Comparison of ENCODE assay signal across 18 cellular contexts in genomic region chr22:25711491-25711890, GRCh38. TPM values are rescaled to one million over a fixed set of nuclear protein-coding genes. Genes with fewer than 3 reads are reported as not detected.
DNase-seq lines count a peak whose midpoint lies in the region; ATAC-seq lines count a peak whose summit lies in the region.
"Had no signal": no experiment of that assay in that cellular context is flagged by ENCODE, and none has a peak within 500 bp of the region (broad histone marks: within the 10 kb centered on the region; RNA-seq: fewer than 3 reads in every experiment).

No MANE protein-coding gene starts in this region.

- H3K9me3 Mint-ChIP-seq in T-helper 2 cell treated with Interferon-gamma antibody and Interleukin-4, amounts not matched to agents 5 μg/mL and 100 μg/mL, for 36 hours: no peaks in the 10 kb centered on the region
- H3K9me3 Mint-ChIP-seq in activated naive CD4-positive, alpha-beta T cell treated with anti-CD3 and anti-CD28 coated beads for 36 hours: no peaks in the 10 kb centered on the region
- no peaks in the 10 kb centered on the region for H3K9me3 Mint-ChIP-seq in activated naive CD4-positive, alpha-beta T cell treated with anti-CD3 and anti-CD28 coated beads, Interleukin-2, amount 10 ng/mL, durations not matched to agents 7 days and 5 days
- no peaks in the 10 kb centered on the region for H3K9me3 Mint-ChIP-seq in activated T-helper 1 cell treated with anti-CD3 and anti-CD28 coated beads, Interleukin-12 subunit alpha, Interleukin-12 subunit beta, Interleukin-2, Interleukin-4 antibody, amounts not matched to agents 30 ng/mL and 10 ng/mL and 1 ng/mL, durations not matched to agents 14 hours and 24 hours and 36 hours
- no peaks in the 10 kb centered on the region for H3K9me3 Mint-ChIP-seq in stimulated activated naive B cell treated with anti-CD40 and anti-IgM and Interleukin-4, amounts not matched to agents 10 μg/mL and 1 μg/mL and 100 μg/mL, for 72 hours
- H3K9me3 Mint-ChIP-seq: CD14-positive monocyte; CD8-positive, alpha-beta T cell; GM23338 had no signal

- H3K4me1 Mint-ChIP-seq in T-helper 2 cell treated with Interferon-gamma antibody and Interleukin-4, amounts not matched to agents 5 μg/mL and 100 μg/mL, for 36 hours (ENCODE audit: low read depth): peaks cover 41% of the 10 kb centered on the region
- peaks cover 16% of the 10 kb centered on the region for H3K4me1 Mint-ChIP-seq in activated naive CD4-positive, alpha-beta T cell treated with anti-CD3 and anti-CD28 coated beads for 36 hours (ENCODE audit: low read depth)
- H3K4me1 Mint-ChIP-seq in activated naive CD4-positive, alpha-beta T cell treated with anti-CD3 and anti-CD28 coated beads, Interleukin-2, amount 10 ng/mL, durations not matched to agents 7 days and 5 days: peaks cover 57% of the 10 kb centered on the region
- H3K4me1 Mint-ChIP-seq in activated T-helper 1 cell treated with anti-CD3 and anti-CD28 coated beads, Interleukin-12 subunit alpha, Interleukin-12 subunit beta, Interleukin-2, Interleukin-4 antibody, amounts not matched to agents 30 ng/mL and 10 ng/mL and 1 ng/mL, durations not matched to agents 14 hours and 24 hours and 36 hours (ENCODE audit: low read depth): peaks cover 59% of the 10 kb centered on the region
- H3K4me1 Mint-ChIP-seq in stimulated activated naive B cell treated with anti-CD40 and anti-IgM and Interleukin-4, amounts not matched to agents 10 μg/mL and 1 μg/mL and 100 μg/mL, for 72 hours: peaks cover 0 to 3% of the 10 kb centered on the region in 2 donors
- H3K4me1 Mint-ChIP-seq: CD14-positive monocyte had no signal

- intact Hi-C loops in activated naive CD4-positive, alpha-beta T cell treated with anti-CD3 and anti-CD28 coated beads for 36 hours (cut with micrococcal nuclease): no loop called here
- intact Hi-C loops in activated T-helper 1 cell treated with anti-CD3 and anti-CD28 coated beads, Interleukin-12 subunit alpha, Interleukin-12 subunit beta, Interleukin-2, Interleukin-4 antibody, amounts not matched to agents 30 ng/mL and 10 ng/mL and 1 ng/mL, durations not matched to agents 14 hours and 24 hours and 36 hours (cut with micrococcal nuclease): no loop called here

- H3K27ac Mint-ChIP-seq in T-helper 2 cell treated with Interferon-gamma antibody and Interleukin-4, amounts not matched to agents 5 μg/mL and 100 μg/mL, for 36 hours: peak overlapping the region; percentile 71
- H3K27ac Mint-ChIP-seq in activated naive CD4-positive, alpha-beta T cell treated with anti-CD3 and anti-CD28 coated beads for 36 hours: peak overlapping the region; percentile 35
- no peak overlapping the region for H3K27ac Mint-ChIP-seq in activated naive CD4-positive, alpha-beta T cell treated with anti-CD3 and anti-CD28 coated beads, Interleukin-2, amount 10 ng/mL, durations not matched to agents 7 days and 5 days
- peak overlapping the region; percentile 70 for H3K27ac Mint-ChIP-seq in activated T-helper 1 cell treated with anti-CD3 and anti-CD28 coated beads, Interleukin-12 subunit alpha, Interleukin-12 subunit beta, Interleukin-2, Interleukin-4 antibody, amounts not matched to agents 30 ng/mL and 10 ng/mL and 1 ng/mL, durations not matched to agents 14 hours and 24 hours and 36 hours
- peak overlapping the region; percentile 81 for H3K27ac Mint-ChIP-seq in stimulated activated naive B cell treated with anti-CD40 and anti-IgM and Interleukin-4, amounts not matched to agents 10 μg/mL and 1 μg/mL and 100 μg/mL, for 72 hours
- H3K27ac Mint-ChIP-seq: CD14-positive monocyte; CD8-positive, alpha-beta T cell; GM23338 had no signal

- DNase-seq in T-helper 2 cell treated with Interferon-gamma antibody and Interleukin-4, amounts not matched to agents 5 μg/mL and 100 μg/mL, for 36 hours (ENCODE audit: low spot score): no peak
- DNase-seq in T-helper 2 cell: no peak
- DNase-seq in activated naive CD4-positive, alpha-beta T cell treated with anti-CD3 and anti-CD28 coated beads for 36 hours: no peak
- DNase-seq in activated naive CD4-positive, alpha-beta T cell treated with anti-CD3 and anti-CD28 coated beads, Interleukin-2, amount 10 ng/mL, durations not matched to agents 7 days and 5 days: no peak
- no peak for DNase-seq in activated T-helper 1 cell treated with anti-CD3 and anti-CD28 coated beads, Interleukin-12 subunit alpha, Interleukin-12 subunit beta, Interleukin-2, Interleukin-4 antibody, amounts not matched to agents 30 ng/mL and 10 ng/mL and 1 ng/mL, durations not matched to agents 14 hours and 24 hours and 36 hours (ENCODE audit: low spot score)
- no peak for DNase-seq in stimulated activated naive B cell treated with anti-CD40 and anti-IgM and Interleukin-4, amounts not matched to agents 10 μg/mL and 1 μg/mL and 100 μg/mL, for 72 hours
- no peak for DNase-seq in GM19238 (ENCODE audit: insufficient read length, low spot score)
- DNase-seq in activated gamma-delta T cell (lab: John Stamatoyannopoulos, UW): no peak
- DNase-seq: CD8-positive, alpha-beta T cell; COR-L47; DMS153; DMS79 treated with DMSO at 0.1 percent for 48 hours; EL; H7 had no signal

- CTCF ChIA-PET in activated naive CD4-positive, alpha-beta T cell treated with anti-CD3 and anti-CD28 coated beads for 36 hours (lab: Charles Lee): interaction anchor here (2.0 kb wide), 1 partner anchor 61 kb away, joined by 6 read pairs; no protein-coding TSS in a partner anchor
- CTCF ChIA-PET in activated naive CD4-positive, alpha-beta T cell treated with anti-CD3 and anti-CD28 coated beads, Interleukin-2, amount 10 ng/mL, durations not matched to agents 7 days and 5 days (lab: Charles Lee): interaction anchor here (1.3 to 1.8 kb wide), 2 partner anchors 18 to 36 kb away, joined by 3 to 6 read pairs; no protein-coding TSS in a partner anchor

- peaks cover 70% of the 10 kb centered on the region for H3K36me3 Mint-ChIP-seq in T-helper 2 cell treated with Interferon-gamma antibody and Interleukin-4, amounts not matched to agents 5 μg/mL and 100 μg/mL, for 36 hours (ENCODE audit: low read depth)
- peaks cover 2% of the 10 kb centered on the region for H3K36me3 Mint-ChIP-seq in activated naive CD4-positive, alpha-beta T cell treated with anti-CD3 and anti-CD28 coated beads for 36 hours (ENCODE audit: low read depth)
- H3K36me3 Mint-ChIP-seq in activated naive CD4-positive, alpha-beta T cell treated with anti-CD3 and anti-CD28 coated beads, Interleukin-2, amount 10 ng/mL, durations not matched to agents 7 days and 5 days: peaks cover 68% of the 10 kb centered on the region
- H3K36me3 Mint-ChIP-seq in activated T-helper 1 cell treated with anti-CD3 and anti-CD28 coated beads, Interleukin-12 subunit alpha, Interleukin-12 subunit beta, Interleukin-2, Interleukin-4 antibody, amounts not matched to agents 30 ng/mL and 10 ng/mL and 1 ng/mL, durations not matched to agents 14 hours and 24 hours and 36 hours (ENCODE audit: low read depth): peaks cover 58% of the 10 kb centered on the region
- peaks cover 33 to 43% of the 10 kb centered on the region in 2 donors for H3K36me3 Mint-ChIP-seq in stimulated activated naive B cell treated with anti-CD40 and anti-IgM and Interleukin-4, amounts not matched to agents 10 μg/mL and 1 μg/mL and 100 μg/mL, for 72 hours

- no peak for ATAC-seq in stimulated activated naive B cell treated with anti-CD40 and anti-IgM and Interleukin-4, amounts not matched to agents 10 μg/mL and 1 μg/mL and 100 μg/mL, for 72 hours (replicated peaks)
- ATAC-seq: CD8-positive, alpha-beta T cell; GM23338 had no signal

- H3K4me3 Mint-ChIP-seq in T-helper 2 cell treated with Interferon-gamma antibody and Interleukin-4, amounts not matched to agents 5 μg/mL and 100 μg/mL, for 36 hours: no peak overlapping the region
- H3K4me3 Mint-ChIP-seq in activated naive CD4-positive, alpha-beta T cell treated with anti-CD3 and anti-CD28 coated beads for 36 hours: no peak overlapping the region
- H3K4me3 Mint-ChIP-seq in activated naive CD4-positive, alpha-beta T cell treated with anti-CD3 and anti-CD28 coated beads, Interleukin-2, amount 10 ng/mL, durations not matched to agents 7 days and 5 days: no peak overlapping the region
- no peak overlapping the region for H3K4me3 Mint-ChIP-seq in activated T-helper 1 cell treated with anti-CD3 and anti-CD28 coated beads, Interleukin-12 subunit alpha, Interleukin-12 subunit beta, Interleukin-2, Interleukin-4 antibody, amounts not matched to agents 30 ng/mL and 10 ng/mL and 1 ng/mL, durations not matched to agents 14 hours and 24 hours and 36 hours
- H3K4me3 Mint-ChIP-seq in stimulated activated naive B cell treated with anti-CD40 and anti-IgM and Interleukin-4, amounts not matched to agents 10 μg/mL and 1 μg/mL and 100 μg/mL, for 72 hours: no peak overlapping the region
- H3K4me3 Mint-ChIP-seq: CD14-positive monocyte; CD8-positive, alpha-beta T cell; GM23338 had no signal

- no peaks in the 10 kb centered on the region for H3K27me3 Mint-ChIP-seq in T-helper 2 cell treated with Interferon-gamma antibody and Interleukin-4, amounts not matched to agents 5 μg/mL and 100 μg/mL, for 36 hours (ENCODE audit: low read depth)
- no peaks in the 10 kb centered on the region for H3K27me3 Mint-ChIP-seq in activated naive CD4-positive, alpha-beta T cell treated with anti-CD3 and anti-CD28 coated beads for 36 hours (ENCODE audit: low read depth)
- H3K27me3 Mint-ChIP-seq in activated naive CD4-positive, alpha-beta T cell treated with anti-CD3 and anti-CD28 coated beads, Interleukin-2, amount 10 ng/mL, durations not matched to agents 7 days and 5 days: no peaks in the 10 kb centered on the region
- no peaks in the 10 kb centered on the region for H3K27me3 Mint-ChIP-seq in activated T-helper 1 cell treated with anti-CD3 and anti-CD28 coated beads, Interleukin-12 subunit alpha, Interleukin-12 subunit beta, Interleukin-2, Interleukin-4 antibody, amounts not matched to agents 30 ng/mL and 10 ng/mL and 1 ng/mL, durations not matched to agents 14 hours and 24 hours and 36 hours (ENCODE audit: insufficient read depth)
- no peaks in the 10 kb centered on the region for H3K27me3 Mint-ChIP-seq in stimulated activated naive B cell treated with anti-CD40 and anti-IgM and Interleukin-4, amounts not matched to agents 10 μg/mL and 1 μg/mL and 100 μg/mL, for 72 hours

RNA-seq across cellular contexts. Expression of gene MYO18B, which starts 30.5 kb away (rescaled TPM):
- under 1 TPM; 0.14 to 0.17 TPM for total RNA-seq in activated naive CD4-positive, alpha-beta T cell treated with anti-CD3 and anti-CD28 coated beads for 36 hours
- total RNA-seq in activated T-helper 1 cell treated with anti-CD3 and anti-CD28 coated beads, Interleukin-12 subunit alpha, Interleukin-12 subunit beta, Interleukin-2, Interleukin-4 antibody, amounts not matched to agents 30 ng/mL and 10 ng/mL and 1 ng/mL, durations not matched to agents 14 hours and 24 hours and 36 hours: 0.91 and 1.1 TPM in 2 replicates
- total RNA-seq: A673, HT-29 had no signal
